Comparison of ENCODE assay signal across 20 cellular contexts in genomic region chr5:148933903-148934432, GRCh38.
"Had no signal": no experiment of that assay in that cellular context is flagged by ENCODE, and none has a peak within 500 bp of the region (broad histone marks: within the 10 kb centered on the region; RNA-seq: fewer than 3 reads in every experiment).

No MANE protein-coding gene starts in this region.

- H3K36me3 ChIP-seq: lower lobe of right lung, ovary, right lobe of liver, tibial nerve had no signal

- H3K27me3 Mint-ChIP-seq: effector memory CD8-positive, alpha-beta T cell had no signal

- H3K4me1 ChIP-seq: testis, tibial nerve had no signal

- DNase-seq: effector memory CD8-positive, alpha-beta T cell; erythroblast; foreskin keratinocyte; hippocampal formation; kidney glomerular epithelial cell; lower lobe of right lung; natural killer cell; ovary; right lobe of liver; stimulated activated CD4-positive, alpha-beta T cell treated with anti-CD3 and anti-CD28 coated beads, Interleukin-15, amount 100 ng/mL, for 24 hours; stimulated activated CD4-positive, alpha-beta T cell treated with anti-CD3 and anti-CD28 coated beads, Interleukin-1b, Interleukin-23, amount 100 ng/mL, for 48 hours; stimulated activated CD4-positive, alpha-beta T cell treated with anti-CD3 and anti-CD28 coated beads, Interleukin-4, amount 100 ng/mL, for 24 hours; testis had no signal

- H3K9me3 Mint-ChIP-seq: effector memory CD8-positive, alpha-beta T cell; mesothelial cell of epicardium; natural killer cell; neural crest cell; stimulated activated naive CD8-positive, alpha-beta T cell treated with anti-CD3 and anti-CD28 coated beads, Interleukin-15, Interleukin-2, amounts not matched to agents 100 ng/mL and 50 ng/mL, for 24 hours had no signal

- H3K27me3 ChIP-seq: foreskin keratinocyte, ovary, right lobe of liver, testis, tibial nerve had no signal

- H3K27ac Mint-ChIP-seq: effector memory CD8-positive, alpha-beta T cell; memory B cell; mesothelial cell of epicardium; natural killer cell; progenitor cell of endocrine pancreas; stimulated activated memory B cell treated with anti-CD40 and anti-IgM and Interleukin-4, amounts not matched to agents 10 μg/mL and 1 μg/mL and 100 μg/mL, for 72 hours; stimulated activated naive CD8-positive, alpha-beta T cell treated with anti-CD3 and anti-CD28 coated beads, Interleukin-15, Interleukin-2, amounts not matched to agents 100 ng/mL and 50 ng/mL, for 24 hours had no signal

- ATAC-seq: effector memory CD8-positive, alpha-beta T cell; foreskin keratinocyte; natural killer cell; stimulated activated memory B cell treated with anti-CD40 and anti-IgM and Interleukin-4, amounts not matched to agents 10 μg/mL and 1 μg/mL and 100 μg/mL, for 72 hours had no signal

- H3K4me3 ChIP-seq: lower lobe of right lung, ovary, right lobe of liver, testis, tibial nerve had no signal

- H3K27ac ChIP-seq: foreskin keratinocyte, lower lobe of right lung, ovary, right lobe of liver, testis, tibial nerve had no signal

- H3K4me3 Mint-ChIP-seq: effector memory CD8-positive, alpha-beta T cell; memory B cell; mesothelial cell of epicardium; natural killer cell; neural crest cell; stimulated activated memory B cell treated with anti-CD40 and anti-IgM and Interleukin-4, amounts not matched to agents 10 μg/mL and 1 μg/mL and 100 μg/mL, for 72 hours; stimulated activated naive CD8-positive, alpha-beta T cell treated with anti-CD3 and anti-CD28 coated beads, Interleukin-15, Interleukin-2, amounts not matched to agents 100 ng/mL and 50 ng/mL, for 24 hours had no signal

- H3K9me3 ChIP-seq: lower lobe of right lung, ovary, right lobe of liver, testis, tibial nerve had no signal

- H3K36me3 Mint-ChIP-seq: memory B cell; mesothelial cell of epicardium; natural killer cell; stimulated activated memory B cell treated with anti-CD40 and anti-IgM and Interleukin-4, amounts not matched to agents 10 μg/mL and 1 μg/mL and 100 μg/mL, for 72 hours had no signal
